Comparison of ENCODE assay signal across 11 cellular contexts in the genomic region with DNA sequence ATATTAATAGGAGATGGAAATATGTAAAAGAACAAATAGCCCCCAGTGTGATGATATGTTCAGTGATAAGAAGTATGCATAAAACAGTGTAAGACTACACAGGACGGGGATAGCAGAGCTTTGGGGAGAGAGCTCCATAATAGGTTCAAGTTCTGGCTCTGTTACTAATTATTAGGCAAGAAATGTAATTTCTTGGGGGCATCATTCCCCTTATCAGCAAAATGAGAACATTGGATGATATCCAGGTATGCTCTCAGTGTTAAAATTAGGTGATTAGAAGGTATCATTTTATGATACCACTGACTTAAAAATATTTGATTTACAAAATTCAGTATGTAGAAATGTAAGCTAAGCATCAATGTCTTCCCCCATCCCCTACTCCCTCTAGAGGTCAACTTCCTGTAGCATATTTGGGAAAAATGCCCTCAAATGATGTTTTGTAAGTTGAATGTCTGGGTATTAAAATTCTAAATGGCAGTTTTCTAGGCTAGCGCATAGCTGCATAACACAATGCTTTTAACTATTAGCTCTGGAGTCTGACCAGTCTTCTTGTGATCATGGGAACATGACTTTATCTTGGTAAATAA.
DNase-seq lines count a peak whose midpoint lies in the region; ATAC-seq and TF ChIP-seq lines count a peak whose summit lies in the region.
"Had no signal": no experiment of that assay in that cellular context is flagged by ENCODE, and none has a peak within 500 bp of the region (broad histone marks: within the 10 kb centered on the region; RNA-seq: fewer than 3 reads in every experiment).

No MANE protein-coding gene starts in this region.

- no peak for TF ChIP-seq POLR2A in stomach (IDR thresholded peaks at IDR 0.05)

- WGBS in stomach, 5 donors, result 82 to 92% (median 86%) methylated on average over 2 of the region's 2 CpGs

- no peak overlapping the region for H3K27ac ChIP-seq in foreskin keratinocyte
- H3K27ac ChIP-seq in stomach, result no peak overlapping the region
- H3K27ac ChIP-seq: coronary artery had no signal

- DNase-seq in ACHN (peak; percentile 24), GM03348 (ENCODE audit: low spot score) (peak; percentile 26), SK-N-DZ (ENCODE audit: low spot score) (peak; percentile 6), foreskin keratinocyte (no peak), stomach (no peak), NCI-H2227 (lab: John Stamatoyannopoulos, UW; ENCODE audit: unreplicated experiment) (no peak)
- DNase-seq: activated T-cell treated with anti-CD3 and anti-CD28 coated beads for 4 hours, T-helper 2 cell had no signal

- in situ Hi-C loops in ACHN (cut with HindIII; ENCODE audit: low pct_ligation_motif_present, low pct_unique_long_range_greater_than_20kb, low sequenced_read_pairs), result no loop called here

- H3K27me3 ChIP-seq in foreskin keratinocyte (no peaks in the 10 kb centered on the region), stomach (no peaks in the 10 kb centered on the region)

- TF ChIP-seq EP300 in stomach (IDR thresholded peaks at IDR 0.05), result no peak

- no peak overlapping the region for H3K4me3 ChIP-seq in stomach
- H3K4me3 ChIP-seq: coronary artery had no signal

- H3K4me1 ChIP-seq in foreskin keratinocyte (no peaks in the 10 kb centered on the region), stomach (no peaks in the 10 kb centered on the region)

- no peaks in the 10 kb centered on the region for H3K36me3 ChIP-seq in stomach

- peak; percentile 77 for TF ChIP-seq CTCF in foreskin keratinocyte (conservative IDR thresholded peaks at IDR 0.05)
- no peak for TF ChIP-seq CTCF in stomach (IDR thresholded peaks at IDR 0.05)

- no peaks in the 10 kb centered on the region for H3K9me3 ChIP-seq in stomach

- intact Hi-C loops in stomach (cut with DNase I; ENCODE audit: low total_unique reads), result no loop called here

- ATAC-seq in foreskin keratinocyte, result no peak
- no peak for ATAC-seq in GM18861 (IDR thresholded peaks at IDR 0.05; ENCODE audit: unreplicated experiment)
- ATAC-seq in activated CD4-positive, CD25-positive, alpha-beta regulatory T cell treated with anti-CD3 and anti-CD28 coated beads, Interleukin-2, amount 50 U/mL, for 24 hours, result no peak

Comparison
In these comparisons a context has a peak if more than half of its experiments do, and no peak if none do; other contexts are left out.
1. DNase-seq: peak in ACHN (single experiment), GM03348 (single experiment) and SK-N-DZ (single experiment); none in foreskin keratinocyte (0 of 2), stomach (single experiment) and NCI-H2227 (single experiment).